In genomic region chr17:7859028-7859427, GRCh38 we compare ENCODE assay signal across 9 cellular contexts. TPM values are rescaled to one million over a fixed set of nuclear protein-coding genes. Genes with fewer than 3 reads are reported as not detected.
DNase-seq lines count a peak whose midpoint lies in the region; TF ChIP-seq lines count a peak whose summit lies in the region.
"Had no signal": no experiment of that assay in that cellular context is flagged by ENCODE, and none has a peak within 500 bp of the region (broad histone marks: within the 10 kb centered on the region; RNA-seq: fewer than 3 reads in every experiment).

No MANE protein-coding gene starts in this region.

- no peaks in the 10 kb centered on the region for H3K9me2 ChIP-seq in Loucy (replicated peaks; ENCODE audit: low read depth, low read length)

- TF ChIP-seq POLR2A in esophagus squamous epithelium (IDR thresholded peaks at IDR 0.05): no peak

- H3K4me1 ChIP-seq in Loucy (ENCODE audit: insufficient read depth, low read length, poor library complexity, severe bottlenecking) (peaks cover 19% of the 10 kb centered on the region), esophagus squamous epithelium (peaks cover 23 to 52% (median 30%) of the 10 kb centered on the region in 3 donors), neuron (ENCODE audit: insufficient read depth, low read length) (peaks cover 37% of the 10 kb centered on the region)

- intact Hi-C loops in esophagus squamous epithelium (cut with DNase I): no loop called here

- no peak overlapping the region for H3K9ac ChIP-seq in Loucy (ENCODE audit: low read depth, low read length, poor library complexity, severe bottlenecking)

- H3K27ac ChIP-seq in C4-2B (peak overlapping the region; percentile 87), esophagus squamous epithelium (peak overlapping the region in 3 of 4 donors; percentile 82 to 97 (median 97))

- WGBS in esophagus squamous epithelium, 2 donors: 69 to 85% methylated on average over 7 of the region's 8 CpGs

- TF ChIP-seq CTCF in C4-2B (conservative IDR thresholded peaks at IDR 0.05) (no peak), Loucy (conservative IDR thresholded peaks at IDR 0.05; ENCODE audit: low read length) (no peak), esophagus squamous epithelium (IDR thresholded peaks at IDR 0.05) (no peak)

- H3K79me2 ChIP-seq in Loucy (ENCODE audit: insufficient read depth, low read length): peaks cover 21% of the 10 kb centered on the region; the same call in 1 of the 2 replicates

- H3F3A ChIP-seq in Loucy (ENCODE audit: low read depth): no peaks in the 10 kb centered on the region

- H3K4me3 ChIP-seq in Loucy (ENCODE audit: low read length, poor library complexity, severe bottlenecking) (no peak overlapping the region), esophagus squamous epithelium (peak overlapping the region in 3 of 4 donors; percentile 73 to 81 (median 79)), neuron (ENCODE audit: low read length) (peak overlapping the region; percentile 58)

- DNase-seq in esophagus squamous epithelium (lab: John Stamatoyannopoulos, UW) (no peak), SHP77 treated with DMSO at 0.1 percent for 48 hours (lab: John Stamatoyannopoulos, UW) (no peak), NCI-H748 (lab: John Stamatoyannopoulos, UW; ENCODE audit: unreplicated experiment) (no peak)
- no peak for DNase-seq in stimulated activated CD8-positive, alpha-beta memory T cell treated with anti-CD3 and anti-CD28 coated beads, Interleukin-4, amount 100 ng/mL, for 48 hours
- no peak for DNase-seq in activated naive CD4-positive, alpha-beta T cell treated with Interleukin-2 at 50 U/mL for 16 hours
- DNase-seq: NCI-H1436 treated with DMSO at 0.1 percent for 48 hours had no signal

- H3K36me3 ChIP-seq in Loucy (ENCODE audit: insufficient read depth, low read length): no peaks in the 10 kb centered on the region; the same call in 1 of the 2 replicates
- peaks cover 0 to 33% (median 0%) of the 10 kb centered on the region in 3 donors for H3K36me3 ChIP-seq in esophagus squamous epithelium
- peaks cover 12% of the 10 kb centered on the region for H3K36me3 ChIP-seq in neuron (ENCODE audit: insufficient read depth, low read length)

- H2AFZ ChIP-seq in Loucy (ENCODE audit: low read length): no peak overlapping the region
- no peak overlapping the region for H2AFZ ChIP-seq in neuron (ENCODE audit: low read depth, low read length)

- H3K4me2 ChIP-seq in Loucy (ENCODE audit: low read depth, low read length, poor library complexity, severe bottlenecking): peak overlapping the region; percentile 92

- H3K27me3 ChIP-seq in Loucy (ENCODE audit: insufficient read depth, low read length, poor library complexity, severe bottlenecking) (no peaks in the 10 kb centered on the region), esophagus squamous epithelium (no peaks in the 10 kb centered on the region), neuron (ENCODE audit: insufficient read depth, low read length) (no peaks in the 10 kb centered on the region)

- H4K20me1 ChIP-seq in Loucy (ENCODE audit: insufficient read depth, low read length, poor library complexity, severe bottlenecking): peaks cover 5% of the 10 kb centered on the region

- H3K9me3 ChIP-seq in Loucy (ENCODE audit: insufficient read depth, low read depth, low read length): no peaks in the 10 kb centered on the region
- no peaks in the 10 kb centered on the region for H3K9me3 ChIP-seq in esophagus squamous epithelium
- H3K9me3 ChIP-seq in neuron (ENCODE audit: low read length): no peaks in the 10 kb centered on the region

RNA-seq across cellular contexts. Expression of gene CYB5D1, which starts 1.2 kb away (rescaled TPM):
- 1 to 10 TPM; 3.8 to 9.3 (median 7.5) TPM for total RNA-seq in esophagus squamous epithelium

RNA-seq across cellular contexts. Expression of gene NAA38, which starts 1.7 kb away (rescaled TPM):
- total RNA-seq in esophagus squamous epithelium: 10 to 100 TPM; 45.2 to 80.1 (median 74.8) TPM

RNA-seq across cellular contexts. Expression of gene TMEM88, which starts 4.2 kb away (rescaled TPM):
- 1 to 10 TPM in 3 of 4 donors, not detected in 1; 1.5 to 3.8 (median 1.6) TPM for total RNA-seq in esophagus squamous epithelium

RNA-seq across cellular contexts. Expression of gene KDM6B, which starts 25.0 kb away (rescaled TPM):
- 10 to 100 TPM in 1 of 4 donors, 1 to 10 TPM in 3; 6.7 to 14.6 (median 7.5) TPM for total RNA-seq in esophagus squamous epithelium

RNA-seq across cellular contexts. Expression of gene CHD3, which starts 29.6 kb away (rescaled TPM):
- total RNA-seq in esophagus squamous epithelium: 10 to 100 TPM; 57.7 to 93.5 (median 73.0) TPM
